ENCODE assay signal across 11 cellular contexts in the genomic region with DNA sequence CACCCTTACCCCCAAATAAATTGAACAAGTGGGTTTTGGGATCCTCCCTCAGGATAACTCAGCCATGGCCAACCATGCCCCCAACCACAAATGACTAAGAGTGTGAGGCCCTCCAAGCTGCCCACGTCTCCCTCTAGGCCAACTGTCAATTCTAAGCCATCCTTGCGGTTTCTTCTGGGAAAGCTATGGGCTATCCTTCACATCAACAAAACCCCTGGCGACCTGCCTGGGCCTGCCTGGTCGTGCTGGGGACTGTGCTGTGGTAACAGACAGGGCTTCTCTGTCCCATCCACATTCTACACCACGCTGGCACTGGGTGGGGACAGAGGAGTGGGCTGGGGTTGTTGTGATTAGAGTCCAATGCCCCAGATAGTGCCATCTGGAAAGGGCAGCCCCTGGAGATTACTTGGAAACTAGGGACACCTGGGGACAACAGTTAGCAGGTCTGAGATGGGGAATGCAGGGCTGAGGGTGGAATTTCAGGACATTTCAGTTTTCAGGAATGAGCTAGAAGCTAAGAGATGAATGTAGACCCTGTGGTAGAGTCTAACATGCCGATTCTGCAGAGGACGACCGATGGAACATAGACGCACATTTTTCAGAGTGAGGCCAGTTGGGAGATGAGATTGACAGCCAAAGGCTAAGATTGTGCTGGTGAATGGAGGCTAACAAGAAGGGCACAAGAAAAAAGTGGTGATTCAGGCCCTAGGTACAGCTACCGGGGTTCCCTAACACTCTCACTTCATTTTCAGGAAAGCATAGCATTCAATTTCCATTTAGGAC.
DNase-seq lines count a peak whose midpoint lies in the region; ATAC-seq, FAIRE-seq and TF ChIP-seq lines count a peak whose summit lies in the region.
"Had no signal": no experiment of that assay in that cellular context is flagged by ENCODE, and none has a peak within 500 bp of the region (broad histone marks: within the 10 kb centered on the region; RNA-seq: fewer than 3 reads in every experiment).

No MANE protein-coding gene starts in this region.

- no peak for ATAC-seq in GM21619 (IDR thresholded peaks at IDR 0.05; ENCODE audit: unreplicated experiment)

- DNase-seq in NCI-H526 (lab: John Stamatoyannopoulos, UW) (peak; percentile 31 to 67), NCI-H526 treated with DMSO at 0.1 percent for 48 hours (lab: John Stamatoyannopoulos, UW) (no peak), RCC 7860 (ENCODE audit: low spot score) (peak; percentile 93), kidney epithelial cell (ENCODE audit: low read depth) (peak; percentile 65), ureter (ENCODE audit: low spot score) (peak; percentile 75), HuH-7 (ENCODE audit: low spot score) (no peak)
- no peak for DNase-seq in stimulated activated CD4-positive, alpha-beta T cell treated with anti-CD3 and anti-CD28 coated beads, Interleukin-4, amount 100 ng/mL, for 24 hours
- DNase-seq: esophagus squamous epithelium had no signal

- no peak for TF ChIP-seq CTCF in kidney epithelial cell (IDR thresholded peaks at IDR 0.05; ENCODE audit: insufficient read depth, low read length, poor library complexity, severe bottlenecking)

- H3K4me3 ChIP-seq in kidney epithelial cell (ENCODE audit: low read depth, low read length), result no peak overlapping the region
- H3K4me3 ChIP-seq: esophagus squamous epithelium, skin epidermis had no signal

- H3K27me3 ChIP-seq in kidney epithelial cell (ENCODE audit: control insufficient read depth, insufficient read depth, low read length), result no peaks in the 10 kb centered on the region
- H3K27me3 ChIP-seq: esophagus squamous epithelium had no signal

- FAIRE-seq in RCC 7860 (lab: Jason Lieb, UNC), result no peak
- FAIRE-seq: G401.6 had no signal

- H3K36me3 ChIP-seq in kidney epithelial cell (ENCODE audit: control insufficient read depth, insufficient read depth, low read length), result no peaks in the 10 kb centered on the region
- H3K36me3 ChIP-seq: esophagus squamous epithelium had no signal

Comparison
In these comparisons a context has a peak if more than half of its experiments do, and no peak if none do; other contexts are left out.
1. DNase-seq: peak in NCI-H526 (2 of 2), RCC 7860 (single experiment), kidney epithelial cell (single experiment) and ureter (single experiment); none in NCI-H526 treated with DMSO at 0.1 percent for 48 hours (single experiment), stimulated activated CD4-positive, alpha-beta T cell treated with anti-CD3 and anti-CD28 coated beads, Interleukin-4, amount 100 ng/mL, for 24 hours (single experiment) and HuH-7 (single experiment).